27 cellular contexts compared by ENCODE assay signal in the genomic region with DNA sequence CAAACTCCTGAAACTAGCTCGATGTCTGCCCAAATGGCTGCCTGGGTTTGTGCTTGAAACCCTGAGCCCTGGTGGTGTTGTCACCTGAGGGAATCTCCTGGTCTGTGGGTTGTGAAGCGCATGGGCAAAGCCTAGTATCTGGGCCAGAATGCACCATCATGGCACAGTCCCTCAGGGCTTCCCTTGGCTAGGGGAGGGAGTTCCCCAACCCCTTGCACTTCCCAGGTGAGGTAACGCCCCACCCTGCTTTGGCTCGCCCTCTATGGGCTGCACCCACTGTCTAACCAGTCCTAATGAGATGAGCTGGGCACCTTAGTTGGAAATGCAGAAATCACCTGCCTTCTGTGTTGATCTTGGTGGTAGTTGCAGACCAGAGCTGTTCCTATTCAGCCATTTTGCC.
"Had no signal": no experiment of that assay in that cellular context is flagged by ENCODE, and none has a peak within 500 bp of the region (broad histone marks: within the 10 kb centered on the region; RNA-seq: fewer than 3 reads in every experiment).

No MANE protein-coding gene starts in this region.

- H2AFZ ChIP-seq: hepatocyte had no signal

- DNase-seq: dermis blood vessel endothelial cell; effector memory CD4-positive, alpha-beta T cell; left cardiac atrium; midbrain; naive thymus-derived CD4-positive, alpha-beta T cell; nucleus accumbens; stimulated activated CD4-positive, alpha-beta T cell treated with anti-CD3 and anti-CD28 coated beads, Interleukin-12 subunit alpha, Interleukin-12 subunit beta, amount 100 ng/mL, for 4 hours; stimulated activated CD4-positive, alpha-beta T cell treated with anti-CD3 and anti-CD28 coated beads, Interleukin-1b, Interleukin-23, amount 100 ng/mL, for 48 hours; stimulated activated CD4-positive, alpha-beta T cell treated with anti-CD3 and anti-CD28 coated beads, Interleukin-4, amount 100 ng/mL, for 1 hour; stimulated activated CD8-positive, alpha-beta memory T cell treated with anti-CD3 and anti-CD28 coated beads, Interleukin-4, amount 100 ng/mL, for 48 hours; stimulated activated naive CD4-positive, alpha-beta T cell; stimulated activated naive CD8-positive, alpha-beta T cell treated with anti-CD3 and anti-CD28 coated beads, Interleukin-15, amount 100 ng/mL, for 72 hours; transverse colon; upper lobe of right lung; uterus had no signal

- H3K27me3 ChIP-seq: heart left ventricle, hepatocyte, left lung, right atrium auricular region, suprapubic skin, transverse colon, upper lobe of right lung, uterus had no signal

- H3K27ac ChIP-seq: coronary artery, gastroesophageal sphincter, heart left ventricle, hepatocyte, left lung, prostate gland, right atrium auricular region, suprapubic skin, transverse colon, upper lobe of right lung, uterus had no signal

- H3K4me3 ChIP-seq: coronary artery, gastroesophageal sphincter, heart left ventricle, hepatocyte, left lung, prostate gland, right atrium auricular region, smooth muscle cell, suprapubic skin, transverse colon, upper lobe of right lung, uterus had no signal

- H3K27ac Mint-ChIP-seq: naive thymus-derived CD4-positive, alpha-beta T cell; nephron; stimulated activated naive CD8-positive, alpha-beta T cell treated with anti-CD3 and anti-CD28 coated beads, Interleukin-15, amount 100 ng/mL, for 72 hours had no signal

- ATAC-seq: gastroesophageal sphincter; heart left ventricle; left cardiac atrium; left lung; naive thymus-derived CD4-positive, alpha-beta T cell; sciatic nerve; stimulated activated naive CD8-positive, alpha-beta T cell treated with anti-CD3 and anti-CD28 coated beads, Interleukin-15, amount 100 ng/mL, for 72 hours; upper lobe of right lung had no signal

- H3K4me1 ChIP-seq: gastroesophageal sphincter, heart left ventricle, left lung, prostate gland, right atrium auricular region, suprapubic skin, transverse colon, upper lobe of right lung, uterus had no signal

- H3K4me1 Mint-ChIP-seq: naive thymus-derived CD4-positive, alpha-beta T cell; nephron; stimulated activated naive CD8-positive, alpha-beta T cell treated with anti-CD3 and anti-CD28 coated beads, Interleukin-15, amount 100 ng/mL, for 72 hours had no signal

- H3K4me2 ChIP-seq: hepatocyte, smooth muscle cell had no signal

- FAIRE-seq: endometrium had no signal

- H3K9me3 ChIP-seq: prostate gland, right atrium auricular region, suprapubic skin, transverse colon, upper lobe of right lung, uterus had no signal

- H3K36me3 ChIP-seq: gastroesophageal sphincter, heart left ventricle, left lung, prostate gland, right atrium auricular region, suprapubic skin, transverse colon, upper lobe of right lung, uterus had no signal

- H3K4me3 Mint-ChIP-seq: naive thymus-derived CD4-positive, alpha-beta T cell; nephron; stimulated activated naive CD8-positive, alpha-beta T cell treated with anti-CD3 and anti-CD28 coated beads, Interleukin-15, amount 100 ng/mL, for 72 hours had no signal

- H3K79me2 ChIP-seq: hepatocyte had no signal
